ENCODE assay signal across 16 cellular contexts in the genomic region with DNA sequence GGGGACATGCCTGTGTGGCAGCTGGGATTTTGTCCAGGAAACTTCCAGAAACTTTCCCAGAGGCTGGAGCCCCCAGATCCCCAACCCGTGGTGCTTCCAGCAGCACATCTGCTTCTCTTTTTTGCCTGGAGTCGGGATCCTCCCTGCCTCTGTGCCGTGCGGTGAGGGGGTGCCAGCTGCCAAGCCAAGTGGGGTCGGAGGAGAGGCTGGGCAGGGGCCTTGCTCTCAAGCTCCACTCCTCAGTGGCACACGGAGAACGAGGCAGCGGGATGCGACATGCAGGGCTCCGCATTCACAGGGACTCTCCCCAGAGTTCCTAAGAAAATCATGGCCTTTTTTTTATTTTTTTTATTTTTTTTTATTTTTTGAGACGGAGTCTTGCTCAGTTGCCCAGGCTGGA.
"Had no signal": no experiment of that assay in that cellular context is flagged by ENCODE, and none has a peak within 500 bp of the region (broad histone marks: within the 10 kb centered on the region; RNA-seq: fewer than 3 reads in every experiment).

No MANE protein-coding gene starts in this region.

- H3K4me3 ChIP-seq: gastrocnemius medialis, lower lobe of right lung had no signal

- H3K36me3 ChIP-seq: gastrocnemius medialis, lower lobe of right lung had no signal

- H3K27me3 ChIP-seq: gastrocnemius medialis had no signal

- H3K4me1 ChIP-seq: gastrocnemius medialis, lower lobe of right lung had no signal

- ATAC-seq: activated CD8-positive, alpha-beta memory T cell treated with anti-CD3 and anti-CD28 coated beads, Interleukin-2, amount 10 ng/mL, durations not matched to agents 7 days and 5 days; esophagus mucosa; gastrocnemius medialis had no signal

- H3K27ac ChIP-seq: gastrocnemius medialis, lower lobe of right lung had no signal

- DNase-seq: activated B cell treated with CpG ODN at 0.5 μM for 24 hours; activated CD4-positive, alpha-beta memory T cell treated with anti-CD3 and anti-CD28 coated beads for 36 hours; activated CD4-positive, alpha-beta T cell treated with anti-CD3 and anti-CD28 coated beads for 4 hours; activated CD8-positive, alpha-beta memory T cell treated with anti-CD3 and anti-CD28 coated beads, Interleukin-2, amount 10 ng/mL, durations not matched to agents 7 days and 5 days; activated naive CD4-positive, alpha-beta T cell; cortex of kidney; effector CD8-positive, alpha-beta T cell; gastrocnemius medialis; immature natural killer cell; lower lobe of right lung; retina; stimulated activated CD4-positive, alpha-beta T cell treated with anti-CD3 and anti-CD28 coated beads, Interleukin-2, amount 100 ng/mL, for 24 hours; stimulated activated naive CD4-positive, alpha-beta T cell treated with Interleukin-2 at 50 U/mL for 16 hours; T-helper 1 cell; T-helper 9 cell had no signal

- H3K9me3 ChIP-seq: gastrocnemius medialis had no signal
